9 cellular contexts compared by ENCODE assay signal in the genomic region with DNA sequence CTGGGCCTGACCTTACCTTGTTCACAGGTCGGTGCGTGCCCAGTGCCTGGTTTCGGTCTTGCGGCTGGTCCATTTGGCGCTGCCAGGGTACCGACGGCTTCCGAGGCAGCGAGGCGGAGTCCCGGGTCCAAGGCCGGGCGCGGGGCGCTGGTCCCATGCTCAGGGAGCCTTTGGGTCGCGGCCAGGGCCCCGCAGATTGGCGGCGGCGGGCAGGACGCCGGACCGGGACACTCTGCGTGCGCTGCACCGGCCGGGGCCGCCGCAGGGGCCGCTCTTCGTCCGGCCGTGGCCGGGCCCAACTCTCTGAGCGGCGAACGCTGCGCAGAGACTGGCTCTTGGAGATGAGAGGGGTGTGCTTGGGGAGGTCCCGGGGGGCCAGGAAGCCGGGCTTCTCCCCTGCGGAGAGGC. TPM values are rescaled to one million over a fixed set of nuclear protein-coding genes. Genes with fewer than 3 reads are reported as not detected.
DNase-seq lines count a peak whose midpoint lies in the region; ATAC-seq, FAIRE-seq and TF ChIP-seq lines count a peak whose summit lies in the region.
"Had no signal": no experiment of that assay in that cellular context is flagged by ENCODE, and none has a peak within 500 bp of the region (broad histone marks: within the 10 kb centered on the region; RNA-seq: fewer than 3 reads in every experiment).

No MANE protein-coding gene starts in this region.

- H3K4me1 ChIP-seq in lower lobe of right lung, result peaks cover 20% of the 10 kb centered on the region

- DNase-seq in ACHN (peak; percentile 35), bronchial epithelial cell (ENCODE audit: low read depth) (no peak), lower lobe of right lung (peak; percentile 59), NCI-H1417 (lab: John Stamatoyannopoulos, UW) (no peak), NCI-H1436 (lab: John Stamatoyannopoulos, UW) (no peak)
- no peak for DNase-seq in activated T-cell treated with anti-CD3 and anti-CD28 coated beads, Interleukin-2, amount 50 U/mL, for 48 hours
- DNase-seq: activated naive CD8-positive, alpha-beta T cell treated with anti-CD3 and anti-CD28 coated beads, Interleukin-2, amount 10 ng/mL, durations not matched to agents 7 days and 5 days; SIG-M5 had no signal

- peak; percentile 43 to 44 for ATAC-seq in lower lobe of right lung

- H3K4me3 ChIP-seq in bronchial epithelial cell (ENCODE audit: low read depth, low read length) (peak overlapping the region; percentile 30), lower lobe of right lung (peak overlapping the region; percentile 54)

- peaks cover 13% of the 10 kb centered on the region for H3K27me3 ChIP-seq in bronchial epithelial cell (ENCODE audit: control insufficient read depth, insufficient read depth, low read length)
- peaks cover 34% of the 10 kb centered on the region for H3K27me3 ChIP-seq in lower lobe of right lung (ENCODE audit: low read depth)

- H3K27ac ChIP-seq in lower lobe of right lung, result peak overlapping the region; percentile 43

- intact Hi-C loops in lower lobe of right lung (cut with DNase I), result no loop called here

- no peaks in the 10 kb centered on the region for H3K36me3 ChIP-seq in bronchial epithelial cell (ENCODE audit: control insufficient read depth, insufficient read depth, low read length)
- H3K36me3 ChIP-seq in lower lobe of right lung, result peaks cover 6% of the 10 kb centered on the region

- in situ Hi-C loops in ACHN (cut with HindIII; ENCODE audit: low pct_ligation_motif_present, low pct_unique_long_range_greater_than_20kb, low sequenced_read_pairs), result no loop called here

- peak; percentile 40 for TF ChIP-seq CTCF in bronchial epithelial cell (IDR thresholded peaks at IDR 0.05; ENCODE audit: insufficient read depth, low read length, severe bottlenecking)
- peak; percentile 34 for TF ChIP-seq CTCF in lower lobe of right lung (IDR thresholded peaks at IDR 0.05)

- no peak for FAIRE-seq in bronchial epithelial cell (lab: Jason Lieb, UNC)
- FAIRE-seq: HTR-8/SVneo had no signal

- H3K9me3 ChIP-seq in lower lobe of right lung, result no peaks in the 10 kb centered on the region

RNA-seq across cellular contexts. Expression of a gene that starts 3.3 kb away (rescaled TPM):
- total RNA-seq in bronchial epithelial cell (2.4 and 4.2 TPM in 2 replicates), lower lobe of right lung (25.2 TPM)

RNA-seq across cellular contexts. Expression of a gene that starts 11.2 kb away (rescaled TPM):
- total RNA-seq in bronchial epithelial cell (not detected in 2 replicates), lower lobe of right lung (15.0 TPM)

RNA-seq across cellular contexts. Expression of a gene that starts 26.2 kb away (rescaled TPM):
- total RNA-seq in bronchial epithelial cell (not detected in 2 replicates), lower lobe of right lung (not detected)

RNA-seq across cellular contexts. Expression of a gene that starts 34.3 kb away (rescaled TPM):
- 75.3 and 78.9 TPM in 2 replicates for total RNA-seq in bronchial epithelial cell
- 94.2 TPM for total RNA-seq in lower lobe of right lung

RNA-seq across cellular contexts. Expression of a gene that starts 55.2 kb away (rescaled TPM):
- total RNA-seq in bronchial epithelial cell, result 0.13 TPM in 1 of 2 replicates, not detected in the other
- total RNA-seq in lower lobe of right lung, result 0.24 TPM

Comparison
In these comparisons a context has a peak if more than half of its experiments do, and no peak if none do; other contexts are left out.
1. DNase-seq: peak in ACHN (single experiment) and lower lobe of right lung (single experiment); none in bronchial epithelial cell (single experiment), activated T-cell treated with anti-CD3 and anti-CD28 coated beads, Interleukin-2, amount 50 U/mL, for 48 hours (0 of 2), NCI-H1417 (0 of 3) and NCI-H1436 (single experiment).
2. RNA of a gene that starts 11.2 kb away (total RNA-seq): 15.0 TPM in lower lobe of right lung (single experiment); not detected in bronchial epithelial cell; every median in the first group is over 10 times any median in the second.